9 cellular contexts compared by ENCODE assay signal in the genomic region with DNA sequence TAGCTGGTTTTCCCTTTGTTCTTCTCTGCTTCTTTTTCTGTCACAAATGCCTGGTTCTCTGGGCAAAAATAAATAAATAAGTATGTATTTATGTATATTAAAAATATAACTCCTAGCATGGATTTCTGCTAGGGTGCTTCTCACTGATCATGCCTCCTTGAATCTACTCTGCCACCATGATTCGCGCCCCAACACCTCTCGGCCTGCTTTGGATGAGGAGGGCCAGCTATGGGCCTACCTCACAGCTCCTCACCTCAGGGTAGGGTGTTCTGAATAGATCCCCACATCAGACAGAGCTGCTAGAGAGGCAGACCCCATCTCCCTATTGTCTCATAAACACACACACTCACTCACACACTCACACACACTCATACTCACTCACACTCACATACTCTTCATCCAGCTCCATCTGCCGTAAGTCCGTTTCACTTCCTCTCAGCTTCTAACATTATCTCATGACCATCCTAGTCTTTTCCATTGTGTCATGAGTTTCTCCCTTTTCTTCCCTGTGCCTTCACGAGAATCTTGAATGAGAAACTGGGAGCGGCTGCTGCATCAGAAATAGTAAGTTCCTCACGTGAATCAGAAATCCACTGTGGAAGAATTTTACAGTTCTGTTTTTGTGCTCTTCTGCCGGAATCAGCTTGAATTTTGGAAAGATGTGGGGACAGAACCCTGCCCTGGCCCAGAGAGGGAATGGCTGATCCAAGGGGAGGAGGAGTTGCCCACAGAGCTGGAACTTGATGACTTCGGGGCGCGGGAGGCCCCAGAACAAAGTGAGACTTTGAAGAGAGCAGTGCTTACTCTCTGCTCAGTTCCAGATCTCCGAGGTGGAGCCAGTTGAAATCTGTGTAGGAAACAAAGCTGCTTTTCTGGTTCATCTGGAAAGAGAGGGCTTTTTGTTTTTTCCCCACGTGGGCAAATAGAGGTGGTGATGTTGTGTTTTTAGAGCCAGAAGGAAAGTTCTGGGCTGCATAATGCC. TPM values are rescaled to one million over a fixed set of nuclear protein-coding genes. Genes with fewer than 3 reads are reported as not detected.
DNase-seq lines count a peak whose midpoint lies in the region; ATAC-seq and TF ChIP-seq lines count a peak whose summit lies in the region.
"Had no signal": no experiment of that assay in that cellular context is flagged by ENCODE, and none has a peak within 500 bp of the region (broad histone marks: within the 10 kb centered on the region; RNA-seq: fewer than 3 reads in every experiment).

No MANE protein-coding gene starts in this region.

- ATAC-seq in GM18907 (IDR thresholded peaks at IDR 0.05; ENCODE audit: unreplicated experiment): peak; percentile 48
- peak; percentile 67 for ATAC-seq in left lung
- no peak for ATAC-seq in GM19023 (IDR thresholded peaks at IDR 0.05; ENCODE audit: unreplicated experiment)

- H3K27me3 ChIP-seq in left lung (no peaks in the 10 kb centered on the region), subcutaneous abdominal adipose tissue (ENCODE audit: control insufficient read depth in 5 of 5, insufficient read depth in 4 of 5, low read length in 5 of 5) (no peaks in the 10 kb centered on the region)
- H3K27me3 ChIP-seq: MG63 had no signal

- H3K4me1 ChIP-seq in left lung (peaks cover 3 to 43% of the 10 kb centered on the region in 2 donors), subcutaneous abdominal adipose tissue (ENCODE audit: control insufficient read depth in 5 of 5, insufficient read depth in 5 of 5, low read length in 5 of 5) (peaks cover 0 to 19% (median 16%) of the 10 kb centered on the region in 5 donors)

- peak overlapping the region; percentile 94 for H3K27ac ChIP-seq in caudate nucleus (ENCODE audit: low read depth, low read length)
- H3K27ac ChIP-seq in left lung: peak overlapping the region; percentile 72 to 84
- peak overlapping the region; percentile 59 for H3K27ac ChIP-seq in subcutaneous abdominal adipose tissue (ENCODE audit: low read depth, low read length)

- DNase-seq in caudate nucleus (lab: John Stamatoyannopoulos, UW) (peak in 31 of 61 donors; percentile 2 to 44 (median 23)), left lung (no peak), NCI-H146 (lab: John Stamatoyannopoulos, UW) (no peak), NCI-H748 treated with DMSO at 0.1 percent for 48 hours (lab: John Stamatoyannopoulos, UW) (no peak), middle frontal gyrus (ENCODE audit: extremely low spot score, low spot score) (no peak)
- DNase-seq: MG63 had no signal

- intact Hi-C loops in left lung (cut with DNase I): no loop called here

- H3K4me3 ChIP-seq in left lung: no peak overlapping the region
- H3K4me3 ChIP-seq in subcutaneous abdominal adipose tissue (ENCODE audit: low read depth in 1 of 5, low read length in 5 of 5): no peak overlapping the region
- H3K4me3 ChIP-seq: MG63 had no signal

- TF ChIP-seq CTCF in left lung (IDR thresholded peaks at IDR 0.05): no peak

- H3K36me3 ChIP-seq in left lung (peaks cover 0 to 17% of the 10 kb centered on the region in 2 donors), subcutaneous abdominal adipose tissue (ENCODE audit: control insufficient read depth in 5 of 5, insufficient read depth in 5 of 5, low read length in 5 of 5) (peaks cover 0 to 5% (median 3%) of the 10 kb centered on the region in 5 donors)

- H3K9me3 ChIP-seq in left lung (no peaks in the 10 kb centered on the region), subcutaneous abdominal adipose tissue (ENCODE audit: control insufficient read depth in 5 of 5, low read length in 5 of 5) (no peaks in the 10 kb centered on the region)
- H3K9me3 ChIP-seq: MG63 had no signal

- H3K9ac ChIP-seq in subcutaneous abdominal adipose tissue (ENCODE audit: low read length in 5 of 5): peak overlapping the region in 3 of 5 donors; percentile 10 to 51 (median 48)

RNA-seq across cellular contexts. Expression of a gene that starts 20.9 kb away (rescaled TPM):
- total RNA-seq in left lung: 100 to 1,000 TPM; 162 to 217 TPM

Comparison
In these comparisons a context has a peak if more than half of its experiments do, and no peak if none do; other contexts are left out.
1. DNase-seq: peak in caudate nucleus (31 of 61); none in left lung (0 of 2), NCI-H146 (single experiment), NCI-H748 treated with DMSO at 0.1 percent for 48 hours (single experiment) and middle frontal gyrus (single experiment).
2. Peak in every context shown above with its lines, with median percentiles within 50 percentile points of each other: H3K27ac ChIP-seq.